ENCODE assay signal across 13 cellular contexts in the genomic region with DNA sequence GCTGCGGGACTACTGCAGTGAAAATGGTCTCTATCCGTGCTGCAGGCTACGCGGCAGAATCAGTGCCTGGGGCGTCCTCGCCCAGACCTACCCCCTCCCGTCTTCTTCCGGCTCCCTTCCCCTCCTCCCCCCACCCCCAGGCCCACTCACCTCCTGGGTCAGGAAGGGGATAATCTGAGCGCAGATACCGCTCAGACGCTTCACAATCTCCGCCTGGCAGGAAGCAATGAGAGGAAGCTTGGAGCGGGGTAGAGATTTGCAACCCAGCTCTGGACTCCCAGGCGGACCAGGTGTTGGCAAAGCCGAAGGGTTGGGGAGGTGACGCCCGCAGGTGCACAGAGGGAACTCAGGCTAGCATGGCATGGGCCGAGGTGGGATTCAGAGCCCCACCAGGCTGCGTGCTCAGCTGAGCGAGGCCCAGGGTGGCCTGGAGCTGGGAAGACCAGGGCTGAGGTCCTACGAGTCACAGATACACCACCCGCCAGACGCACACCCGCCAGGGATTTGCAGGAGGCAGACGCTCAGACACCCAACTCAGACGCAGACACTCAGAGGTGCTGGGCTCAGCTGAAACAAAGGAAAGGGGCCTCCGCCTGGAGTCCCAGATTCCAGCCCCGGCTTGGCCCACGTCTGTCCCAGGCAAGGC. TPM values are rescaled to one million over a fixed set of nuclear protein-coding genes. Genes with fewer than 3 reads are reported as not detected.
A peak's percentile ranks its signal among the peaks of the same experiment; 100 is the strongest.
DNase-seq lines count a peak whose midpoint lies in the region; ATAC-seq and TF ChIP-seq lines count a peak whose summit lies in the region.
"Had no signal": no experiment of that assay in that cellular context is flagged by ENCODE, and none has a peak within 500 bp of the region (broad histone marks: within the 10 kb centered on the region; RNA-seq: fewer than 3 reads in every experiment).

No MANE protein-coding gene starts in this region.

- H3K27ac ChIP-seq in transverse colon: peak overlapping the region; percentile 47 to 67 (median 62)
- H3K27ac ChIP-seq: spleen had no signal

- peaks cover 25% of the 10 kb centered on the region for H3K4me1 Mint-ChIP-seq in activated CD8-positive, alpha-beta T cell treated with anti-CD3 and anti-CD28 coated beads for 36 hours (ENCODE audit: low read depth)

- peak overlapping the region; percentile 31 for H3K4me3 Mint-ChIP-seq in activated CD8-positive, alpha-beta T cell treated with anti-CD3 and anti-CD28 coated beads for 36 hours
- H3K4me3 Mint-ChIP-seq: natural killer cell had no signal

- DNase-seq in Right ventricle myocardium inferior (ENCODE audit: missing footprints) (peak; percentile 20), Right ventricle myocardium superior (no peak), left colon (peak in 1 of 2 donors; percentile 31), transverse colon (peak; percentile 41), SHP77 (lab: John Stamatoyannopoulos, UW) (no peak), T-helper 2 cell (no peak), AML-193 (lab: John Stamatoyannopoulos, UW) (no peak)
- peak; percentile 34 for DNase-seq in activated CD8-positive, alpha-beta T cell treated with anti-CD3 and anti-CD28 coated beads for 36 hours
- DNase-seq: natural killer cell; NCI-H1092; NK-92 treated with Interleukin-12 subunit alpha and Interleukin-12 subunit beta, amount 100 ng/mL, for 24 hours; spleen had no signal

- intact Hi-C loops in Right ventricle myocardium inferior (cut with DNase I): loop anchor here (5.0 kb wide), 1 partner anchor 37 kb away; a partner anchor contains a TSS
- intact Hi-C loops in Right ventricle myocardium superior (cut with DNase I): loop anchor here (5.0 kb wide), 2 partner anchors 38 to 53 kb away; no protein-coding TSS in a partner anchor
- intact Hi-C loops in activated CD8-positive, alpha-beta T cell treated with anti-CD3 and anti-CD28 coated beads for 36 hours (cut with micrococcal nuclease): no loop called here
- intact Hi-C loops in left colon (cut with DNase I, micrococcal nuclease): no loop called here
- intact Hi-C loops in transverse colon (cut with DNase I; ENCODE audit: low total_unique reads): no loop called here

- no peaks in the 10 kb centered on the region for H3K9me3 ChIP-seq in transverse colon
- H3K9me3 ChIP-seq: spleen had no signal

- TF ChIP-seq CTCF in activated CD8-positive, alpha-beta T cell treated with anti-CD3 and anti-CD28 coated beads for 36 hours (IDR thresholded peaks at IDR 0.05): no peak
- TF ChIP-seq CTCF in transverse colon (IDR thresholded peaks at IDR 0.05): no peak

- peak overlapping the region in 3 of 4 donors; percentile 4 to 15 (median 5) for H3K4me3 ChIP-seq in transverse colon
- H3K4me3 ChIP-seq: spleen had no signal

- peak overlapping the region; percentile 49 for H3K27ac Mint-ChIP-seq in activated CD8-positive, alpha-beta T cell treated with anti-CD3 and anti-CD28 coated beads for 36 hours
- H3K27ac Mint-ChIP-seq: natural killer cell had no signal

- H3K36me3 ChIP-seq in transverse colon: no peaks in the 10 kb centered on the region

- no peak for TF ChIP-seq POLR2A in transverse colon (IDR thresholded peaks at IDR 0.05)

- 42% methylated on average over 29 of the region's 29 CpGs; no CpG with 5 or more reads in 1 of the 2 donors for WGBS in transverse colon (ENCODE audit: low coverage in 1 of 2), 2 donors

- peaks cover 3 to 25% (median 17%) of the 10 kb centered on the region in 4 donors for H3K4me1 ChIP-seq in transverse colon

- no peak for TF ChIP-seq EP300 in transverse colon (IDR thresholded peaks at IDR 0.05; ENCODE audit: low read depth)

- peaks cover 14% of the 10 kb centered on the region for H3K27me3 Mint-ChIP-seq in activated CD8-positive, alpha-beta T cell treated with anti-CD3 and anti-CD28 coated beads for 36 hours

- POLR2A ChIA-PET in activated CD8-positive, alpha-beta T cell treated with anti-CD3 and anti-CD28 coated beads for 36 hours (lab: Charles Lee): interaction anchor here (0.6 to 0.9 kb wide), 4 partner anchors 10 to 190 kb away, joined by 3 to 4 read pairs (median 4); no protein-coding TSS in a partner anchor

- CTCF ChIA-PET in activated CD8-positive, alpha-beta T cell treated with anti-CD3 and anti-CD28 coated beads for 36 hours (lab: Charles Lee): interaction anchor here (0.7 to 2.7 kb wide), 8 partner anchors 11 to 138 kb away, joined by 3 to 10 read pairs (median 4); no protein-coding TSS in a partner anchor

- no peak for ATAC-seq in Right ventricle myocardium inferior
- ATAC-seq in Right ventricle myocardium superior (ENCODE audit: poor library complexity): no peak
- peak; percentile 50 for ATAC-seq in activated CD8-positive, alpha-beta T cell treated with anti-CD3 and anti-CD28 coated beads for 36 hours
- peak; percentile 36 for ATAC-seq in left colon

- H3K36me3 Mint-ChIP-seq in activated CD8-positive, alpha-beta T cell treated with anti-CD3 and anti-CD28 coated beads for 36 hours (ENCODE audit: low read depth): no peaks in the 10 kb centered on the region
- H3K36me3 Mint-ChIP-seq: natural killer cell had no signal

- H3K27me3 ChIP-seq in transverse colon: peaks cover 4% of the 10 kb centered on the region

- in situ Hi-C loops in transverse colon (cut with MboI; ENCODE audit: low pct_ligation_motif_present in 1 of 4, low pct_unique_long_range_greater_than_20kb in 1 of 4, low sequenced_read_pairs in 3 of 4): no loop called here

- H3K9me3 Mint-ChIP-seq in activated CD8-positive, alpha-beta T cell treated with anti-CD3 and anti-CD28 coated beads for 36 hours: no peaks in the 10 kb centered on the region
- H3K9me3 Mint-ChIP-seq: natural killer cell had no signal

RNA-seq across cellular contexts. Expression of a gene that starts 4.1 kb away (rescaled TPM):
- total RNA-seq in Right ventricle myocardium inferior: 58.6 TPM
- 55.7 TPM for total RNA-seq in Right ventricle myocardium superior
- total RNA-seq in activated CD8-positive, alpha-beta T cell treated with anti-CD3 and anti-CD28 coated beads for 36 hours: 1 to 10 TPM; 2.8 to 3.0 TPM
- 10 to 100 TPM; 32.9 to 47.9 TPM for total RNA-seq in left colon
- 10 to 100 TPM; 31.4 to 70.0 (median 47.5) TPM for total RNA-seq in transverse colon

RNA-seq across cellular contexts. Expression of a gene that starts 37.3 kb away (rescaled TPM):
- total RNA-seq in Right ventricle myocardium inferior (775 TPM), Right ventricle myocardium superior (760 TPM), left colon (100 to 1,000 TPM; 427 to 487 TPM), transverse colon (100 to 1,000 TPM; 307 to 561 (median 400) TPM)
- 100 to 1,000 TPM; 283 to 296 TPM for total RNA-seq in activated CD8-positive, alpha-beta T cell treated with anti-CD3 and anti-CD28 coated beads for 36 hours

RNA-seq across cellular contexts. Expression of a gene that starts 47.6 kb away (rescaled TPM):
- total RNA-seq in Right ventricle myocardium inferior (1.1 TPM), Right ventricle myocardium superior (0.70 TPM), left colon (1 to 10 TPM; 2.2 to 2.6 TPM), transverse colon (not detected)
- total RNA-seq in activated CD8-positive, alpha-beta T cell treated with anti-CD3 and anti-CD28 coated beads for 36 hours: 1 to 10 TPM; 3.5 to 5.1 TPM
- total RNA-seq: bronchial epithelial cell had no signal

Comparison
In these comparisons a context has a peak if more than half of its experiments do, and no peak if none do; other contexts are left out.
1. DNase-seq: peak in Right ventricle myocardium inferior (single experiment), activated CD8-positive, alpha-beta T cell treated with anti-CD3 and anti-CD28 coated beads for 36 hours (single experiment) and transverse colon (single experiment); none in Right ventricle myocardium superior (single experiment), SHP77 (0 of 2), T-helper 2 cell (0 of 5) and AML-193 (0 of 2).
2. ATAC-seq: peak in activated CD8-positive, alpha-beta T cell treated with anti-CD3 and anti-CD28 coated beads for 36 hours (single experiment) and left colon (single experiment); none in Right ventricle myocardium inferior (single experiment) and Right ventricle myocardium superior (single experiment).
3. RNA of a gene that starts 4.1 kb away (total RNA-seq): 58.6 TPM in Right ventricle myocardium inferior (single experiment), 31.4 to 70.0 TPM in transverse colon, 55.7 TPM in Right ventricle myocardium superior (single experiment) and 32.9 to 47.9 TPM in left colon; 2.8 to 3.0 TPM in activated CD8-positive, alpha-beta T cell treated with anti-CD3 and anti-CD28 coated beads for 36 hours; every median in the first group is over 4 times any median in the second.
4. intact Hi-C loops: an anchor here in Right ventricle myocardium inferior (5.0 kb wide) and Right ventricle myocardium superior (5.0 kb wide); none called in activated CD8-positive, alpha-beta T cell treated with anti-CD3 and anti-CD28 coated beads for 36 hours, left colon and transverse colon.